In the genomic region with DNA sequence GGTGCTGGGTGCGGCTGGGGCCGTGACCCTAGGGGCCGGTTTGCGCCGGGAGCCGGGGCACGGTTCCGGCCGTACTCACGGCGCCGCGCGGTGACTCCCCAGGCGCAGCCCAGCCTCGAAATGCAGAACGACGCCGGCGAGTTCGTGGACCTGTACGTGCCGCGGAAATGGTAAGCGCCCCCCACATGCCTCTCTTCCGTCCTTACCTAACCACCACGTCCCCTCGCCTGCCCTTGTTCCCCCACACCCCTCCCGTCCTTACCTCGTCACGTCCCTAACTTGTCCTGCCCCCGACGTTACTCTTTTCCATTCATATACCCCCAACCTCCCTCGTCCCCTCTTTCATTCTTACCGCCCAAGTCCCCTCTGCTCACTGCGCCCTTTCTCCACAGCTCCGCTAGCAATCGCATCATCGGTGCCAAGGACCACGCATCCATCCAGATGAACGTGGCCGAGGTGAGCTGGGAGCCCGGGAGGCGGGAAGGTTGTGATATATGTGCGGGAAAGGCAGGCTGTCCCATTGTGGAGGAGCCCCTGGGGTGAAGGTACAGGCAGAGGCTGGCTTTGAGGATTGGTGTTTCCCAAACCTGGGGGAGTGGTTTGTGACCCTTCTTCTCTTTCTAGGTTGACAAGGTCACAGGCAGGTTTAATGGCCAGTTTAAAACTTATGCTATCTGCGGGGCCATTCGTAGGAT, we compare ENCODE assay signal across 8 cellular contexts. TPM values are rescaled to one million over a fixed set of nuclear protein-coding genes. Genes with fewer than 3 reads are reported as not detected.
DNase-seq lines count a peak whose midpoint lies in the region; ATAC-seq and TF ChIP-seq lines count a peak whose summit lies in the region.

No MANE protein-coding gene starts in this region.

- CTCF ChIA-PET in PC-3 (lab: Charles Lee) = interaction anchor here (0.9 kb wide), 1 partner anchor 37 kb away, joined by 3 read pairs; no protein-coding TSS in a partner anchor

- POLR2A ChIA-PET in PC-3 (lab: Charles Lee; ENCODE audit: unreplicated experiment) = interaction anchor here (0.6 to 0.7 kb wide), 4 partner anchors 26 to 201 kb away, joined by 3 to 23 read pairs (median 10); no protein-coding TSS in a partner anchor

- BruUV-seq in PC-3 (replicated peaks; lab: Mats Ljungman, UMichigan) = TSS peak; percentile 72

- no peaks in the 10 kb centered on the region for H3K9me2 ChIP-seq in PC-3 (replicated peaks; ENCODE audit: low read length)

- intact Hi-C loops in PC-3 (cut with micrococcal nuclease) = loop anchor here (10.0 kb wide), 1 partner anchor 407 kb away; a partner anchor contains a TSS
- intact Hi-C loops in psoas muscle (cut with DNase I) = loop anchor here (10.0 kb wide), 2 partner anchors 203 to 417 kb away; a partner anchor contains a TSS

- ATAC-seq in PC-3 (no peak), psoas muscle (no peak), GM18520 (IDR thresholded peaks at IDR 0.05; ENCODE audit: unreplicated experiment) (no peak), HG02798 (IDR thresholded peaks at IDR 0.05; ENCODE audit: poor library complexity, unreplicated experiment) (no peak), GM21360 (IDR thresholded peaks at IDR 0.05; ENCODE audit: unreplicated experiment) (no peak)

- H3K27me3 ChIP-seq in PC-3 (ENCODE audit: low read length) (no peaks in the 10 kb centered on the region), psoas muscle (ENCODE audit: insufficient read depth in 3 of 3, low read length in 2 of 3) (no peaks in the 10 kb centered on the region)

- 3% methylated on average over 38 to 47 of the region's 47 CpGs for WGBS in psoas muscle, 3 donors

- H3K4me2 ChIP-seq in PC-3 (ENCODE audit: low read length) = peak overlapping the region; percentile 97

- H4K20me1 ChIP-seq in PC-3 (ENCODE audit: low read length) = peaks cover 28% of the 10 kb centered on the region

- H3K9me3 ChIP-seq in PC-3 (ENCODE audit: low read length) (no peaks in the 10 kb centered on the region), psoas muscle (no peaks in the 10 kb centered on the region)

- H3F3A ChIP-seq in PC-3 (ENCODE audit: low read length, unreplicated experiment) = peaks cover 21% of the 10 kb centered on the region

- H3K79me2 ChIP-seq in PC-3 (ENCODE audit: low read length) = peaks cover 53% of the 10 kb centered on the region

- H3K4me3 ChIP-seq in GM12865 (ENCODE audit: low read depth, low read length) = peak overlapping the region; percentile 74
- H3K4me3 ChIP-seq in PC-3 (ENCODE audit: low read length) = peak overlapping the region; percentile 100
- H3K4me3 ChIP-seq in epithelial cell of proximal tubule (ENCODE audit: low read depth, low read length) = peak overlapping the region; percentile 99
- H3K4me3 ChIP-seq in psoas muscle = peak overlapping the region; percentile 88

- H3K36me3 ChIP-seq in PC-3 (ENCODE audit: low read depth, low read length) (peaks cover 27% of the 10 kb centered on the region), psoas muscle (ENCODE audit: insufficient read depth in 1 of 2, low read depth in 1 of 2) (peaks cover 0 to 51% of the 10 kb centered on the region in 2 donors)

- TF ChIP-seq CTCF in GM12865 (IDR thresholded peaks at IDR 0.05; ENCODE audit: insufficient read depth, low read depth, low read length, missing control alignments) (no peak), PC-3 (conservative IDR thresholded peaks at IDR 0.05; ENCODE audit: low read depth, low read length) (no peak), epithelial cell of proximal tubule (conservative IDR thresholded peaks at IDR 0.05; ENCODE audit: low read depth, low read length) (no peak), psoas muscle (IDR thresholded peaks at IDR 0.05) (no peak)

- H3K9ac ChIP-seq in PC-3 (ENCODE audit: low read length) = peak overlapping the region; percentile 99

- no peak overlapping the region for H2AFZ ChIP-seq in PC-3 (ENCODE audit: low read length)

- H3K4me1 ChIP-seq in PC-3 (ENCODE audit: insufficient read depth, low read length) (peaks cover 16% of the 10 kb centered on the region), psoas muscle (peaks cover 25% of the 10 kb centered on the region)

- H3K27ac ChIP-seq in PC-3 (ENCODE audit: low read length) = peak overlapping the region; percentile 43
- peak overlapping the region; percentile 96 for H3K27ac ChIP-seq in psoas muscle

- DNase-seq in GM12865 (ENCODE audit: low read depth) (peak; percentile 43), PC-3 (no peak), epithelial cell of proximal tubule (ENCODE audit: low read depth) (no peak), psoas muscle (no peak), NOMO-1 treated with DMSO at 0.1 percent for 48 hours (lab: John Stamatoyannopoulos, UW; ENCODE audit: unreplicated experiment) (no peak)

RNA-seq across cellular contexts. Expression of a gene that starts 0.5 kb away (rescaled TPM):
- total RNA-seq in PC-3 (2014; rRNA removed) (1,250 and 1,945 TPM in 2 replicates), epithelial cell of proximal tubule (2,187 and 2,322 TPM in 2 replicates), psoas muscle (1,000 to 10,000 TPM in 3 of 4 donors, 100 to 1,000 TPM in 1; 602 to 1,206 (median 1,044) TPM)
- 1,000 to 10,000 TPM; 3,473 to 5,162 (median 3,791) TPM for polyA plus RNA-seq in psoas muscle

RNA-seq across cellular contexts. Expression of a gene that starts 19.7 kb away (rescaled TPM):
- total RNA-seq in PC-3 (2014; rRNA removed) (12.4 and 13.5 TPM in 2 replicates), epithelial cell of proximal tubule (5.8 and 7.8 TPM in 2 replicates), psoas muscle (1 to 10 TPM; 3.0 to 4.2 (median 3.9) TPM)
- 1 to 10 TPM; 2.4 to 4.3 (median 3.5) TPM for polyA plus RNA-seq in psoas muscle

RNA-seq across cellular contexts. Expression of a gene that starts 20.3 kb away (rescaled TPM):
- 196 and 308 TPM in 2 replicates for total RNA-seq in PC-3 (2014; rRNA removed)
- 103 and 240 TPM in 2 replicates for total RNA-seq in epithelial cell of proximal tubule
- 10 to 100 TPM; 27.2 to 74.6 (median 46.5) TPM for total RNA-seq in psoas muscle
- polyA plus RNA-seq in psoas muscle = 10 to 100 TPM; 14.4 to 40.5 (median 23.3) TPM

RNA-seq across cellular contexts. Expression of a gene that starts 40.0 kb away (rescaled TPM):
- total RNA-seq in PC-3 (2014; rRNA removed) (9.3 and 9.4 TPM in 2 replicates), epithelial cell of proximal tubule (0.07 and 0.40 TPM in 2 replicates), psoas muscle (not detected)
- polyA plus RNA-seq in psoas muscle = under 1 TPM in 2 of 3 donors, not detected in 1; 0.03 to 0.08 TPM
